Comparison of ENCODE assay signal across 8 cellular contexts in the genomic region with DNA sequence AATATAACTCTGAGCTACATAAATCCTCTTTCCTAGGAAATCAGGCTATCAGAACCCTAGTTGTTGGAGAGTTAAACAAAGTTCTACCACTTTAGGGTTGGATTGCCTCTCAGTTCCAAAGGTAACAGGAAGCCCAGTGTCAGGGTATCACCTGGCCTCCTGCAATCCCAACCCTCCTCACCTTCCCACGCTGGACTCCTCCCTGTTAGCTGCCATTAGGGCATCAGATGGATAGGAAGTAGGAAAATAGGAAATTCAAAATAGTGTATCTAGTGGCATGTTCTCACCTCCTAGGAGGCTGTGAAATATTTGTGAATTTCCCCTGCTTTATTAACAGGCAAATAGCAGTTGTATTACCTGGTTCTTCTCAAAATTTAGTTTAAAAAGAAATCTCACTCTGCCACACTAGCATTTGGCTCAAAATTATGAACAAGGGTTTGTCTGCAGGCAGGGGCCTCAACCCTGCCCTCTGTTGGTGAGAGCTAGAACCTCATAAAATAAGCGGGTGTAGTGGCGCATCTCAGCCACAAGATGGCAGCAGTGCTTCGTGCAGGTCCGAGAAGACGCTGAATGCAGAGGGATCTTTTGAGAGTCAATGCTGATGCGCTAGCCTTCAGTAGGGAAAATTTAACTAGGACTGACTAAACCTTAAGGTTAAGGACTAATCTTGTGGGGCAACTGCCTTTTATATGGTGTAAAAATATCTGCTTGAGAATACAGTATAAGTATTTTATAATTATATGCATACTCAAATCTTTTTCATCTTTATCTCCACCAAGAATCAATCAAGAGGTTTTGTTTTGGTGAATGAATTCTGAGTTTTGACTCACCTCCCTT.
DNase-seq lines count a peak whose midpoint lies in the region; ATAC-seq, FAIRE-seq and TF ChIP-seq lines count a peak whose summit lies in the region.

No MANE protein-coding gene starts in this region.

- intact Hi-C loops in A673 (cut with micrococcal nuclease; ENCODE audit: unreplicated experiment) = loop anchor here (1.0 to 5.0 kb wide), 5 partner anchors 170 to 915 kb away; no protein-coding TSS in a partner anchor

- peak; percentile 76 for ATAC-seq in HG02981 (IDR thresholded peaks at IDR 0.05; ENCODE audit: unreplicated experiment)

- H3K27ac ChIP-seq in A673 (ENCODE audit: low read depth, low read length, poor library complexity, severe bottlenecking) (no peak overlapping the region), smooth muscle cell (ENCODE audit: low read depth) (no peak overlapping the region)

- TF ChIP-seq CTCF in A673 (conservative IDR thresholded peaks at IDR 0.05; ENCODE audit: low read depth, low read length) (peak; percentile 100), smooth muscle cell (IDR thresholded peaks at IDR 0.05; ENCODE audit: borderline replicate concordance, insufficient read depth, poor library complexity, severe bottlenecking) (peak; percentile 100)

- no peaks in the 10 kb centered on the region for H3K79me2 ChIP-seq in smooth muscle cell (ENCODE audit: low read depth)

- 6% methylated on average over 7 of the region's 7 CpGs for WGBS in smooth muscle cell (ENCODE audit: low lambda C conversion rate)

- peak; percentile 96 for FAIRE-seq in GM18507 (lab: Jason Lieb, UNC)

- H3K4me1 ChIP-seq in A673 (ENCODE audit: insufficient read depth, low read length, poor library complexity, severe bottlenecking) = no peaks in the 10 kb centered on the region
- H3K4me1 ChIP-seq in smooth muscle cell (ENCODE audit: low read depth) = no peaks in the 10 kb centered on the region

- no peaks in the 10 kb centered on the region for H3K9me3 ChIP-seq in A673 (ENCODE audit: low read depth, low read length, poor library complexity, severe bottlenecking)
- no peaks in the 10 kb centered on the region for H3K9me3 ChIP-seq in smooth muscle cell (replicated peaks; ENCODE audit: low read depth)

- BruUV-seq in A673 (replicated peaks; lab: Mats Ljungman, UMichigan) = no TSS peak

- POLR2A ChIA-PET in A673 (lab: Charles Lee; ENCODE audit: low non-redundant PET) = no interaction called here

- H3K27me3 ChIP-seq in A673 (replicated peaks; ENCODE audit: insufficient read depth, low read depth, low read length, poor library complexity) (no peaks in the 10 kb centered on the region), smooth muscle cell (ENCODE audit: low read depth) (no peaks in the 10 kb centered on the region)

- no peaks in the 10 kb centered on the region for H4K20me1 ChIP-seq in smooth muscle cell (ENCODE audit: low read depth)

- H3F3A ChIP-seq in smooth muscle cell (ENCODE audit: low read depth) = no peaks in the 10 kb centered on the region

- no peak overlapping the region for H2AFZ ChIP-seq in smooth muscle cell (ENCODE audit: low read depth)

- CTCF ChIA-PET in A673 (lab: Charles Lee) = interaction anchor here (1.0 to 1.3 kb wide), 3 partner anchors 9 to 718 kb away, joined by 4 to 16 read pairs (median 5); no protein-coding TSS in a partner anchor

- H3K4me2 ChIP-seq in smooth muscle cell = no peak overlapping the region

- no peak overlapping the region for H3K9ac ChIP-seq in smooth muscle cell (ENCODE audit: low read depth)

- DNase-seq in A673 (ENCODE audit: low spot score) = peak; percentile 85
- DNase-seq in GM18507 (ENCODE audit: extremely low spot score, insufficient read length, low read depth) = peak; percentile 76
- DNase-seq in NCI-H1930 (lab: John Stamatoyannopoulos, UW) = peak; percentile 43 to 75
- DNase-seq in T1000 (lab: John Stamatoyannopoulos, UW) = peak; percentile 85
- DNase-seq in astrocyte of the hippocampus (ENCODE audit: low read depth, low spot score) = peak; percentile 92
- DNase-seq in hypothalamus (lab: John Stamatoyannopoulos, UW) = peak in 49 of 51 donors; percentile 4 to 90 (median 64)
- DNase-seq in smooth muscle cell (lab: John Stamatoyannopoulos, UW; ENCODE audit: unreplicated experiment) = peak; percentile 44

- H3K4me3 ChIP-seq in A673 (ENCODE audit: low read depth, low read length, poor library complexity, severe bottlenecking) (no peak overlapping the region), smooth muscle cell (no peak overlapping the region)

- no peaks in the 10 kb centered on the region for H3K36me3 ChIP-seq in A673 (ENCODE audit: insufficient read depth, low read length, poor library complexity, severe bottlenecking)
- H3K36me3 ChIP-seq in smooth muscle cell (ENCODE audit: low read depth) = no peaks in the 10 kb centered on the region
